8 cellular contexts compared by ENCODE assay signal in the genomic region with DNA sequence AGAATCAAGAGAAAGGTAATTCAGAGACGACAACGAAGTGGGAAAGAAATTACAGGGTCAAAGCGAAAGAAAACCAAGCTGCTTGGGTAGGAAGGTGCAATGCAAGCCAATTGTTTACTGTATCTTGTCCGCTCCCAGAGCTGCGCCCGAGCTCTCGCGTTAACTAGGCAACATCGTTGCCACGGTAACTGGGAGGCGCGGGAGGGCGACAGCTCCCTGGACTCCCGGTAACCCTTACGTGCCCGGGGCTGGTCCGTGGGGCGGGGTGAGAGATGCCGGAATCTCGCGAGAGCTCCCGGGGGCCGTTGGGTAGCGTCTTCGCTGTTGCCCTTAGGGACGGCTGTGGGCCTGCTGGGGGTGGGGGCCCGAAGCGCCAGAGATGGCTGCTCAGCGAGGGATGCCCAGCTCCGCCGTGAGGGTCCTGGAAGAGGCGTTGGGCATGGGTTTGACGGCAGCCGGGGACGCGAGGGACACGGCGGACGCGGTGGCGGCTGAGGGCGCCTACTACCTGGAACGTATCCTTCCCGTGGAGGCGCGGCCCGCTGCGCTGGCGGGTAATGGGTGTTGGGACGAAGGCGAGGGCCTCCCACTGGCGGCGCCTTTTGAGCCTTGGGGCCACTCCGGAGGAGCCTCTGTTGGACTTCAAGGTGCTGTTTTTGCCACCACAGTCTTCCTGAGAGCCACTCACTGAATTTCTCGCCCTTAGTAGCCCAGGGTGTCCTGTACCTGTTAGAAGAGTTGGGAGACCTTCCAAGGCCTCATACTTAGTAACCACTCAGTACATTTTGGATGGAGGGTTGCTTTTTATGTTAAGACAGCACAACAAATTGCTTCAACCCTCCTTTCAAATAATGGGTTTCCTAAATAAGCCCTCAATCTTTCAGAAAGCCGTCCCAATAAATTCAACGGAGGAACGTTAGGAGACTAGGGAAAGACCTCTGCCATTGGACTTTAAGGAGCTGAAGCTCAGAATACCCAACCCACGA. TPM values are rescaled to one million over a fixed set of nuclear protein-coding genes. Genes with fewer than 3 reads are reported as not detected.
A peak's percentile ranks its signal among the peaks of the same experiment; 100 is the strongest.
DNase-seq lines count a peak whose midpoint lies in the region; ATAC-seq, FAIRE-seq and TF ChIP-seq lines count a peak whose summit lies in the region.

A gene (plus strand): TSS at position 360 of the 986 bp plus-strand sequence.

- peak; percentile 98 for ATAC-seq in GM18517 (IDR thresholded peaks at IDR 0.05; ENCODE audit: unreplicated experiment)
- peak; percentile 99 for ATAC-seq in HG03045 (IDR thresholded peaks at IDR 0.05; ENCODE audit: unreplicated experiment)

- DNase-seq in NCI-H2171 treated with DMSO at 0.1 percent for 48 hours (lab: John Stamatoyannopoulos, UW) (peak; percentile 98), choroid plexus epithelial cell (ENCODE audit: low read depth) (peak; percentile 99), kidney (peak; percentile 99)
- peak; percentile 93 to 96 for DNase-seq in activated CD4-positive, alpha-beta T cell treated with anti-CD3 and anti-CD28 coated beads for 24 hours (ENCODE audit: low read depth in 2 of 2)
- DNase-seq in stimulated activated CD4-positive, alpha-beta T cell treated with anti-CD3 and anti-CD28 coated beads, Interleukin-15, amount 100 ng/mL, for 1 hour (ENCODE audit: low read depth in 1 of 2, low spot score in 1 of 2): peak; percentile 86 to 93

- H3K9ac ChIP-seq in kidney (ENCODE audit: low read length in 2 of 2): peak within 1 kb of the TSS; percentile 52 to 61

- intact Hi-C loops in kidney (cut with DNase I): no loop called here

- FAIRE-seq in kidney (lab: Jason Lieb, UNC): peak; percentile 72

- H3K4me3 ChIP-seq in choroid plexus epithelial cell (ENCODE audit: low read depth, low read length): peak within 1 kb of the TSS; percentile 90
- H3K4me3 ChIP-seq in kidney (ENCODE audit: low read length in 2 of 2): peak within 1 kb of the TSS; percentile 87 to 94

- TF ChIP-seq CTCF in 22Rv1 (IDR thresholded peaks at IDR 0.05) (0 out of 2 replicates have a peak, but pooled peaks have one; percentile 9), choroid plexus epithelial cell (conservative IDR thresholded peaks at IDR 0.05; ENCODE audit: low read depth, low read length) (peak; percentile 15), kidney (IDR thresholded peaks at IDR 0.05; ENCODE audit: borderline replicate concordance, extremely low read depth, insufficient read depth) (peak; percentile 4)

- H3K27ac ChIP-seq in 22Rv1: peak within 1 kb of the TSS; percentile 60
- peak within 1 kb of the TSS; percentile 45 to 67 for H3K27ac ChIP-seq in kidney (ENCODE audit: low read depth in 2 of 2, low read length in 2 of 2)

- H3K4me1 ChIP-seq in kidney (ENCODE audit: control insufficient read depth in 1 of 2, insufficient read depth in 1 of 2, low read depth in 1 of 2, low read length in 2 of 2): peaks cover 5% of the 10 kb centered on the region in 2 donors

- no peaks in the 10 kb centered on the region for H3K36me3 ChIP-seq in kidney (ENCODE audit: control insufficient read depth in 1 of 2, insufficient read depth in 2 of 2, low read length in 2 of 2)

- no peaks in the 10 kb centered on the region for H3K9me3 ChIP-seq in kidney (ENCODE audit: control insufficient read depth in 1 of 2, low read length in 2 of 2)

RNA-seq across cellular contexts. Expression of the gene that starts here (rescaled TPM):
- total RNA-seq in kidney: 35.9 TPM
- polyA plus RNA-seq in kidney (ENCODE audit: insufficient read depth, low read depth, low replicate concordance): 38.5 TPM

Comparison
In these comparisons a context has a peak if more than half of its experiments do, and no peak if none do; other contexts are left out.
1. Peak in every context shown above with its lines: DNase-seq, ATAC-seq, H3K4me3 ChIP-seq and H3K27ac ChIP-seq.